ENCODE assay signal across 8 cellular contexts in the genomic region with DNA sequence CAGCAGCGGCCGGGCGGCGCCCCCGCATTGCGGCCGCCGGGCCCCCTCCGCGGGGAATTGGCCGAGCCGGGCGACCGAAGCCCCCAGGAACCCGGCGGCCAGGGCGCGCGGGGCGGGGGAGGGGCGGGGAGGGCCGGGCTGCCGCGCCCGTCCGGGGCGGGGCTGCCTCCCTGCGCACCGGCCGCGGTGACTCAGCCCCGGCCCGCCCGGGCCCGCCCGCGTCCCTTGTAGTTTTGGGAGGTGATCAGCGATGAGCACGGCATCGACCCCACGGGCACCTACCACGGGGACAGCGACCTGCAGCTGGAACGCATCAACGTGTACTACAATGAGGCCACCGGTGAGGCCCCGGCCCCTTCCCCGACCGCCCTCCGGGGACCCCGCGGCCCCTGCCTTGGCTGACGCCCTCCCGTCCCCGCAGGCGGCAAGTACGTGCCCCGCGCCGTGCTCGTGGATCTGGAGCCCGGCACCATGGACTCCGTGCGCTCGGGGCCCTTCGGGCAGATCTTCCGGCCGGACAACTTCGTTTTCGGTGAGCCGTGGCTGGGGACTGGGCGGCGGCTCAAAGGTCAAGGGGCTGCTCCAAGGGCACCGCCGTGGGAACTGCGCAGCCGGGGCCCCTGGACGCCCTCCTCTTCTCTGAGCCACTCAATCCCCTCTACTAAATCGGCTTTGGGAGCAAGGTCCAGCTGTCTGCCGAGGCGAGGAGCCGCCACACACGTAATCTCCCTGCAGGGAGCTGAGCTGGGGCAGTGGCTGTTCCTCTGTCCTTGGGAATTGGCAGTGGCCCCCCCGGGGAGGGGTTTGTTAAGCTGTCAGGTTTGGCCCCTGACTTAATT. TPM values are rescaled to one million over a fixed set of nuclear protein-coding genes. Genes with fewer than 3 reads are reported as not detected.
DNase-seq lines count a peak whose midpoint lies in the region; TF ChIP-seq lines count a peak whose summit lies in the region.

No MANE protein-coding gene starts in this region.

- peak overlapping the region; percentile 76 for H3K4me3 ChIP-seq in Jurkat, Clone E6-1 (ENCODE audit: low read length)

- H3K36me3 Mint-ChIP-seq in mesothelial cell of epicardium, result peaks cover 12% of the 10 kb centered on the region

- no peak for TF ChIP-seq CTCF in mesothelial cell of epicardium (IDR thresholded peaks at IDR 0.05; ENCODE audit: unreplicated experiment)

- no peaks in the 10 kb centered on the region for H3K27me3 Mint-ChIP-seq in mesothelial cell of epicardium (ENCODE audit: low read depth)

- peaks cover 24% of the 10 kb centered on the region for H3K4me1 Mint-ChIP-seq in mesothelial cell of epicardium

- no peaks in the 10 kb centered on the region for H3K9me3 Mint-ChIP-seq in mesothelial cell of epicardium

- peak overlapping the region; percentile 73 for H3K27ac Mint-ChIP-seq in mesothelial cell of epicardium

- peak overlapping the region; percentile 89 for H3K4me3 Mint-ChIP-seq in mesothelial cell of epicardium

- peak in 2 of 3 experiments; percentile 45 to 72 for DNase-seq in NCI-H1417 (lab: John Stamatoyannopoulos, UW)
- no peak for DNase-seq in NCI-H1417 treated with DMSO at 0.1 percent for 48 hours (lab: John Stamatoyannopoulos, UW)
- DNase-seq in Jurkat, Clone E6-1 (ENCODE audit: low read depth, low spot score), result no peak
- DNase-seq in activated CD4-positive, alpha-beta T cell treated with anti-CD3 and anti-CD28 coated beads, Interleukin-2, amount 50 U/mL, for 48 hours, result peak; percentile 62 to 68
- peak; percentile 58 for DNase-seq in effector CD4-positive, alpha-beta T cell
- peak in 1 of 2 experiments; percentile 54 for DNase-seq in mesothelial cell of epicardium (ENCODE audit: low spot score in 2 of 2, unreplicated experiment in 2 of 2)
- peak; percentile 41 to 66 for DNase-seq in stimulated activated CD8-positive, alpha-beta memory T cell treated with anti-CD3 and anti-CD28 coated beads, Interleukin-4, amount 100 ng/mL, for 4 hours (ENCODE audit: low read depth in 2 of 2, low spot score in 1 of 2)
- no peak for DNase-seq in ecto neural progenitor cell (ENCODE audit: low spot score)

RNA-seq across cellular contexts. Expression of gene TUBB4B, which starts 0.6 kb away (rescaled TPM):
- 605 TPM for polyA plus RNA-seq in Jurkat, Clone E6-1 (2012; ENCODE audit: insufficient read depth, insufficient read length)
- 146 to 152 TPM (median 148 TPM) in 3 replicates for total RNA-seq in mesothelial cell of epicardium

RNA-seq across cellular contexts. Expression of gene STPG3, which starts 9.4 kb away (rescaled TPM):
- polyA plus RNA-seq in Jurkat, Clone E6-1 (2012; ENCODE audit: insufficient read depth, insufficient read length), result 3.5 TPM
- 0.18 to 0.29 TPM in 2 of 3 replicates, not detected in the other for total RNA-seq in mesothelial cell of epicardium

RNA-seq across cellular contexts. Expression of gene SLC34A3, which starts 11.0 kb away (rescaled TPM):
- polyA plus RNA-seq in Jurkat, Clone E6-1 (2012; ENCODE audit: insufficient read depth, insufficient read length), result not detected
- 0.23 to 0.27 TPM in 2 of 3 replicates, not detected in the other for total RNA-seq in mesothelial cell of epicardium

RNA-seq across cellular contexts. Expression of gene NELFB, which starts 13.4 kb away (rescaled TPM):
- polyA plus RNA-seq in Jurkat, Clone E6-1 (2012; ENCODE audit: insufficient read depth, insufficient read length), result 67.4 TPM
- 51.6 to 54.8 TPM (median 53.3 TPM) in 3 replicates for total RNA-seq in mesothelial cell of epicardium

RNA-seq across cellular contexts. Expression of gene RNF224, which starts 14.4 kb away (rescaled TPM):
- polyA plus RNA-seq in Jurkat, Clone E6-1 (2012; ENCODE audit: insufficient read depth, insufficient read length), result not detected
- 0.16 to 0.41 TPM (median 0.29 TPM) in 3 replicates for total RNA-seq in mesothelial cell of epicardium

Comparison
In these comparisons a context has a peak if more than half of its experiments do, and no peak if none do; other contexts are left out.
1. DNase-seq: peak in NCI-H1417 (2 of 3), activated CD4-positive, alpha-beta T cell treated with anti-CD3 and anti-CD28 coated beads, Interleukin-2, amount 50 U/mL, for 48 hours (2 of 2), effector CD4-positive, alpha-beta T cell (single experiment) and stimulated activated CD8-positive, alpha-beta memory T cell treated with anti-CD3 and anti-CD28 coated beads, Interleukin-4, amount 100 ng/mL, for 4 hours (2 of 2); none in NCI-H1417 treated with DMSO at 0.1 percent for 48 hours (single experiment), Jurkat, Clone E6-1 (single experiment) and ecto neural progenitor cell (single experiment).